In genomic region chr6:79671605-79672266, GRCh38 we compare ENCODE assay signal across 10 cellular contexts. TPM values are rescaled to one million over a fixed set of nuclear protein-coding genes. Genes with fewer than 3 reads are reported as not detected.
DNase-seq lines count a peak whose midpoint lies in the region; ATAC-seq and TF ChIP-seq lines count a peak whose summit lies in the region.
"Had no signal": no experiment of that assay in that cellular context is flagged by ENCODE, and none has a peak within 500 bp of the region (broad histone marks: within the 10 kb centered on the region; RNA-seq: fewer than 3 reads in every experiment).

No MANE protein-coding gene starts in this region.

- TF ChIP-seq CTCF in dorsolateral prefrontal cortex (IDR thresholded peaks at IDR 0.05 in 54 of 56, conservative IDR thresholded peaks at IDR 0.05 in 2 of 56; ENCODE audit: low read depth in 1 of 56, partially characterized antibody in 56 of 56): no peak
- TF ChIP-seq CTCF in neural progenitor cell (IDR thresholded peaks at IDR 0.05): no peak
- no peak for TF ChIP-seq CTCF in uterus (IDR thresholded peaks at IDR 0.05)

- no peaks in the 10 kb centered on the region for H3K9me3 Mint-ChIP-seq in activated CD4-positive, alpha-beta T cell treated with anti-CD3 and anti-CD28 coated beads, Interleukin-2, amount 10 ng/mL, durations not matched to agents 7 days and 5 days
- no peaks in the 10 kb centered on the region for H3K9me3 Mint-ChIP-seq in neural progenitor cell

- H3K27ac Mint-ChIP-seq in activated CD4-positive, alpha-beta T cell treated with anti-CD3 and anti-CD28 coated beads, Interleukin-2, amount 10 ng/mL, durations not matched to agents 7 days and 5 days: peak overlapping the region; percentile 88
- H3K27ac Mint-ChIP-seq in neural progenitor cell: peak overlapping the region; percentile 1

- H3K27me3 Mint-ChIP-seq in activated CD4-positive, alpha-beta T cell treated with anti-CD3 and anti-CD28 coated beads, Interleukin-2, amount 10 ng/mL, durations not matched to agents 7 days and 5 days: no peaks in the 10 kb centered on the region
- peaks cover 2% of the 10 kb centered on the region for H3K27me3 Mint-ChIP-seq in neural progenitor cell (ENCODE audit: insufficient read depth, low read depth)

- POLR2A ChIA-PET in activated CD4-positive, alpha-beta T cell treated with anti-CD3 and anti-CD28 coated beads, Interleukin-2, amount 10 ng/mL, durations not matched to agents 7 days and 5 days (lab: Charles Lee): no interaction called here

- no peak overlapping the region for H3K4me3 Mint-ChIP-seq in activated CD4-positive, alpha-beta T cell treated with anti-CD3 and anti-CD28 coated beads, Interleukin-2, amount 10 ng/mL, durations not matched to agents 7 days and 5 days
- no peak overlapping the region for H3K4me3 Mint-ChIP-seq in neural progenitor cell

- H4K20me1 ChIP-seq in neural progenitor cell (ENCODE audit: low read depth): no peaks in the 10 kb centered on the region

- no peak overlapping the region for H3K4me2 ChIP-seq in neural progenitor cell
- H3K4me2 ChIP-seq: KMS-11 had no signal

- H3K27me3 ChIP-seq in dorsolateral prefrontal cortex (no peaks in the 10 kb centered on the region), neural progenitor cell (no peaks in the 10 kb centered on the region), uterus (no peaks in the 10 kb centered on the region)
- H3K27me3 ChIP-seq: neutrophil had no signal

- intact Hi-C loops in dorsolateral prefrontal cortex (cut with DNase I) (no loop called here), uterus (cut with DNase I; ENCODE audit: low total_unique reads) (no loop called here)

- H3K4me1 ChIP-seq in neural progenitor cell (peaks cover 18% of the 10 kb centered on the region), uterus (no peaks in the 10 kb centered on the region)

- CTCF ChIA-PET in activated CD4-positive, alpha-beta T cell treated with anti-CD3 and anti-CD28 coated beads, Interleukin-2, amount 10 ng/mL, durations not matched to agents 7 days and 5 days (lab: Charles Lee): interaction anchor here (1.3 kb wide), 2 partner anchors 16 to 26 kb away, joined by 3 read pairs; no protein-coding TSS in a partner anchor

- H3K36me3 ChIP-seq in neural progenitor cell (no peaks in the 10 kb centered on the region), uterus (no peaks in the 10 kb centered on the region)
- H3K36me3 ChIP-seq: neutrophil had no signal

- no peak overlapping the region for H2AFZ ChIP-seq in neural progenitor cell (replicated peaks)

- H3K79me2 ChIP-seq in neural progenitor cell (ENCODE audit: low read depth): no peaks in the 10 kb centered on the region

- H3K9me3 ChIP-seq in neural progenitor cell (ENCODE audit: low read depth) (no peaks in the 10 kb centered on the region), uterus (no peaks in the 10 kb centered on the region)
- H3K9me3 ChIP-seq: neutrophil had no signal

- peaks cover 8% of the 10 kb centered on the region for H3F3A ChIP-seq in neural progenitor cell (ENCODE audit: low read depth)

- peaks cover 2% of the 10 kb centered on the region for H3K36me3 Mint-ChIP-seq in activated CD4-positive, alpha-beta T cell treated with anti-CD3 and anti-CD28 coated beads, Interleukin-2, amount 10 ng/mL, durations not matched to agents 7 days and 5 days (ENCODE audit: low read depth)
- peaks cover 27% of the 10 kb centered on the region for H3K36me3 Mint-ChIP-seq in neural progenitor cell

- H3K4me3 ChIP-seq in dorsolateral prefrontal cortex: no peak overlapping the region
- H3K4me3 ChIP-seq in neural progenitor cell: no peak overlapping the region
- H3K4me3 ChIP-seq in uterus: no peak overlapping the region

- peak overlapping the region in 52 of 59 donors; percentile 6 to 79 (median 61) for H3K27ac ChIP-seq in dorsolateral prefrontal cortex
- H3K27ac ChIP-seq in neural progenitor cell: no peak overlapping the region
- H3K27ac ChIP-seq in uterus: peak overlapping the region; percentile 49 to 50
- H3K27ac ChIP-seq: KMS-11, neutrophil had no signal

- no peak for TF ChIP-seq POLR2A in uterus (IDR thresholded peaks at IDR 0.05)

- DNase-seq in M059J (ENCODE audit: low read depth) (peak; percentile 59), dorsolateral prefrontal cortex (no peak), neural progenitor cell (ENCODE audit: low spot score) (no peak), uterus (peak in 1 of 2 donors; percentile 50), cerebellar nuclear complex (lab: John Stamatoyannopoulos, UW) (no peak), NCI-H524 treated with DMSO at 0.1 percent for 48 hours (lab: John Stamatoyannopoulos, UW) (no peak)
- DNase-seq in activated CD4-positive, alpha-beta T cell treated with anti-CD3 and anti-CD28 coated beads, Interleukin-2, amount 10 ng/mL, durations not matched to agents 7 days and 5 days: peak; percentile 56

- no peak for ATAC-seq in GM19023 (IDR thresholded peaks at IDR 0.05; ENCODE audit: unreplicated experiment)

- peaks cover 29% of the 10 kb centered on the region for H3K4me1 Mint-ChIP-seq in activated CD4-positive, alpha-beta T cell treated with anti-CD3 and anti-CD28 coated beads, Interleukin-2, amount 10 ng/mL, durations not matched to agents 7 days and 5 days
- H3K4me1 Mint-ChIP-seq in neural progenitor cell: peaks cover 12% of the 10 kb centered on the region

- H3K9ac ChIP-seq in neural progenitor cell: no peak overlapping the region
- H3K9ac ChIP-seq: KMS-11 had no signal

RNA-seq across cellular contexts. Expression of gene SH3BGRL2, which starts 40.6 kb away (rescaled TPM):
- total RNA-seq in M059J (2014; rRNA removed; shearing (Covaris generic)): 6.4 and 9.8 TPM in 2 replicates
- total RNA-seq in activated CD4-positive, alpha-beta T cell treated with anti-CD3 and anti-CD28 coated beads, Interleukin-2, amount 10 ng/mL, durations not matched to agents 7 days and 5 days: under 1 TPM; 0.12 to 0.17 TPM
- total RNA-seq in dorsolateral prefrontal cortex (10 to 100 TPM; 23.5 to 92.8 (median 60.9) TPM), neural progenitor cell (ENCODE audit: low replicate concordance) (30.7 and 47.0 TPM in 2 replicates), uterus (10 to 100 TPM; 24.6 to 53.2 (median 34.4) TPM)

Comparison
In these comparisons a context has a peak if more than half of its experiments do, and no peak if none do; other contexts are left out.
1. DNase-seq: peak in M059J (single experiment) and activated CD4-positive, alpha-beta T cell treated with anti-CD3 and anti-CD28 coated beads, Interleukin-2, amount 10 ng/mL, durations not matched to agents 7 days and 5 days (single experiment); none in dorsolateral prefrontal cortex (0 of 10), neural progenitor cell (single experiment), cerebellar nuclear complex (0 of 2) and NCI-H524 treated with DMSO at 0.1 percent for 48 hours (single experiment).